1 cellular context compared by ENCODE assay signal in the genomic region with DNA sequence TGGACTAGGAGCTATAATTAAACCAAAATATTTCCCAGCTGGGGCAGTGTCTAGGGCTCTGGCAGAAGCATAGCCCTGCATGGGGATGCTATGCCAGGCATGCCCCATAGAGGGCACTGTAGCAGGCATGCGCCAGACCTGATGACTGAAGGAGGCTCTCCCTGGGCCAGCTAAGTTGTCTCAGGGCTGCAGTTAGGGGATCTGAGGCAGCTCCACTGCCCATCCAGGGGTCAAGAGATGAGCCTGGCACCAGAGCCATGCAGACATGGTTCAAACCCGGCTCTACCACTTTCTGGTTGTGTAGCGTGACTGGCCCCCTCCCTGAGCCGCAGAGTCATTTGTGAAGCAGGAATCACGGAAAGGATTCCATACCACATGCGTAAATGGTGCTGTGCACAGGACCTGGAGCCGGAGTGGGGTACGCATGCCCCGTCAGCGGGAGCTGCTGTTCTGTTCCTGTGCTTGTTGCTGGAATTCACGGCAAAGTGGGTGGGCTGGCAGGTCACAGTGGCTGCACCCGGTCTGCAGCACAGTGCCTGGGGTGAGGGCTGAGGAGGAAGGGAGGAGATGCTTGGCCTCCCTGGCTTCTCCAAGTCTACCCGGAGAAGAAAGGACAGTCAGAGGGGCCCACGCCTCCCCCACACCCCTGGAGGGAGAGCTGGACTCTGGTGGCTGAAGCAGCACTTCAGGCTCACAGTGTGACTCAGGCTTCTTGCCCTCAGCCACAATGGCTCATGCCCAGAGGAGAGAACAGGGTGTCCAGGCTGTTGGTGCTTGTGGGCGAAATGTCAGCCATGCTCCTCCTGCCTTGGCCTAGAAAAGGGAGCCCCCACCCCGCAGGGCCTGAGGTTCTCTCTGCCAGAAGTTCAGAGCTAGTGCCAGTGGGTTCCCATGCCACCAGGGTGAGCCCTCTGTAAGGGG.
TF ChIP-seq lines count a peak whose summit lies in the region.

No MANE protein-coding gene starts in this region.

TF ChIP-seq in HepG2, 621 proteins besides CTCF, POLR2A, EP300 and RAD21 (continued from another document and continues in another):
- TF ChIP-seq HCFC1 (IDR thresholded peaks at IDR 0.05; ENCODE audit: low read depth, low read length) (no peak), IRF2 (CRISPR knock-in tag; IDR thresholded peaks at IDR 0.05) (no peak), ZBTB1 (CRISPR knock-in tag; IDR thresholded peaks at IDR 0.05; ENCODE audit: borderline replicate concordance) (no peak), SRY (CRISPR knock-in tag; IDR thresholded peaks at IDR 0.05) (0 out of 2 replicates have a peak, but pooled peaks have one; percentile 50), MYNN (CRISPR knock-in tag; IDR thresholded peaks at IDR 0.05; ENCODE audit: low read depth) (no peak), MEIS1 (CRISPR knock-in tag; IDR thresholded peaks at IDR 0.05; ENCODE audit: borderline replicate concordance) (0 out of 2 replicates have a peak, but pooled peaks have one; percentile 18), ZFX (CRISPR knock-in tag; IDR thresholded peaks at IDR 0.05; ENCODE audit: low read depth) (no peak), GRHL1 (CRISPR knock-in tag; conservative IDR thresholded peaks at IDR 0.05) (no peak), ZBTB7B (CRISPR knock-in tag; IDR thresholded peaks at IDR 0.05) (no peak), ZNF343 (CRISPR knock-in tag; IDR thresholded peaks at IDR 0.05) (no peak), ZNF782 (CRISPR knock-in tag; IDR thresholded peaks at IDR 0.05; ENCODE audit: borderline replicate concordance) (no peak), NCOA5 (CRISPR knock-in tag; IDR thresholded peaks at IDR 0.05) (no peak), STAG1 (CRISPR knock-in tag; IDR thresholded peaks at IDR 0.05) (peak; percentile 58), SUZ12 (IDR thresholded peaks at IDR 0.05; ENCODE audit: low read depth, low read length) (no peak), SALL2 (CRISPR knock-in tag; IDR thresholded peaks at IDR 0.05) (no peak), SIX4 (CRISPR knock-in tag; IDR thresholded peaks at IDR 0.05) (no peak), SP140L (CRISPR knock-in tag; IDR thresholded peaks at IDR 0.05; ENCODE audit: borderline replicate concordance) (no peak), GZF1 (CRISPR knock-in tag; IDR thresholded peaks at IDR 0.05) (no peak), MYC (CRISPR knock-in tag; IDR thresholded peaks at IDR 0.05; ENCODE audit: borderline replicate concordance) (peak; percentile 16; the same call in 1 of the 2 replicates), JARID2 (CRISPR knock-in tag; IDR thresholded peaks at IDR 0.05; ENCODE audit: insufficient replicate concordance) (no peak), ZNF12 (CRISPR knock-in tag; IDR thresholded peaks at IDR 0.05) (no peak), NBN (conservative IDR thresholded peaks at IDR 0.05) (no peak), ZNF772 (CRISPR knock-in tag; IDR thresholded peaks at IDR 0.05) (no peak), PRDM4 (CRISPR knock-in tag; IDR thresholded peaks at IDR 0.05; ENCODE audit: borderline replicate concordance) (no peak), ZNF816 (CRISPR knock-in tag; IDR thresholded peaks at IDR 0.05; ENCODE audit: borderline replicate concordance) (no peak), DMAP1 (CRISPR knock-in tag; IDR thresholded peaks at IDR 0.05) (no peak), FLYWCH1 (CRISPR knock-in tag; IDR thresholded peaks at IDR 0.05) (no peak), ZNF776 (CRISPR knock-in tag; IDR thresholded peaks at IDR 0.05) (0 out of 2 replicates have a peak, but pooled peaks have one; percentile 32), U2AF1 (optimal IDR thresholded peaks at IDR 0.05; ENCODE audit: low read depth, low read length) (no peak), DPF2 (CRISPR knock-in tag; IDR thresholded peaks at IDR 0.05; ENCODE audit: borderline replicate concordance, low read depth) (no peak), HHEX (CRISPR knock-in tag; IDR thresholded peaks at IDR 0.05) (no peak), AGO2 (optimal IDR thresholded peaks at IDR 0.05; ENCODE audit: low read depth, low read length) (peak; percentile 57), EEA1 (CRISPR knock-in tag; IDR thresholded peaks at IDR 0.05; ENCODE audit: borderline replicate concordance) (no peak), SALL1 (CRISPR knock-in tag; IDR thresholded peaks at IDR 0.05) (peak; percentile 32; the same call in 1 of the 2 replicates), SOX13 (IDR thresholded peaks at IDR 0.05) (no peak), SOX13 (CRISPR knock-in tag; conservative IDR thresholded peaks at IDR 0.05 in 1 of 2, IDR thresholded peaks at IDR 0.05 in 1 of 2) (no peak), RBFOX2 (IDR thresholded peaks at IDR 0.05; ENCODE audit: low read depth, low read length) (no peak), HES4 (CRISPR knock-in tag; IDR thresholded peaks at IDR 0.05; ENCODE audit: borderline replicate concordance) (0 out of 2 replicates have a peak, but pooled peaks have one; percentile 47), ZFP41 (CRISPR knock-in tag; IDR thresholded peaks at IDR 0.05; ENCODE audit: borderline replicate concordance) (no peak)
- TF ChIP-seq, protein P1, sequence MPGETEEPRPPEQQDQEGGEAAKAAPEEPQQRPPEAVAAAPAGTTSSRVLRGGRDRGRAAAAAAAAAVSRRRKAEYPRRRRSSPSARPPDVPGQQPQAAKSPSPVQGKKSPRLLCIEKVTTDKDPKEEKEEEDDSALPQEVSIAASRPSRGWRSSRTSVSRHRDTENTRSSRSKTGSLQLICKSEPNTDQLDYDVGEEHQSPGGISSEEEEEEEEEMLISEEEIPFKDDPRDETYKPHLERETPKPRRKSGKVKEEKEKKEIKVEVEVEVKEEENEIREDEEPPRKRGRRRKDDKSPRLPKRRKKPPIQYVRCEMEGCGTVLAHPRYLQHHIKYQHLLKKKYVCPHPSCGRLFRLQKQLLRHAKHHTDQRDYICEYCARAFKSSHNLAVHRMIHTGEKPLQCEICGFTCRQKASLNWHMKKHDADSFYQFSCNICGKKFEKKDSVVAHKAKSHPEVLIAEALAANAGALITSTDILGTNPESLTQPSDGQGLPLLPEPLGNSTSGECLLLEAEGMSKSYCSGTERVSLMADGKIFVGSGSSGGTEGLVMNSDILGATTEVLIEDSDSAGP (CRISPR knock-in tag; IDR thresholded peaks at IDR 0.05; ENCODE audit: borderline replicate concordance): peak; percentile 22; the same call in 1 of the 2 replicates
- TF ChIP-seq, protein P2, sequence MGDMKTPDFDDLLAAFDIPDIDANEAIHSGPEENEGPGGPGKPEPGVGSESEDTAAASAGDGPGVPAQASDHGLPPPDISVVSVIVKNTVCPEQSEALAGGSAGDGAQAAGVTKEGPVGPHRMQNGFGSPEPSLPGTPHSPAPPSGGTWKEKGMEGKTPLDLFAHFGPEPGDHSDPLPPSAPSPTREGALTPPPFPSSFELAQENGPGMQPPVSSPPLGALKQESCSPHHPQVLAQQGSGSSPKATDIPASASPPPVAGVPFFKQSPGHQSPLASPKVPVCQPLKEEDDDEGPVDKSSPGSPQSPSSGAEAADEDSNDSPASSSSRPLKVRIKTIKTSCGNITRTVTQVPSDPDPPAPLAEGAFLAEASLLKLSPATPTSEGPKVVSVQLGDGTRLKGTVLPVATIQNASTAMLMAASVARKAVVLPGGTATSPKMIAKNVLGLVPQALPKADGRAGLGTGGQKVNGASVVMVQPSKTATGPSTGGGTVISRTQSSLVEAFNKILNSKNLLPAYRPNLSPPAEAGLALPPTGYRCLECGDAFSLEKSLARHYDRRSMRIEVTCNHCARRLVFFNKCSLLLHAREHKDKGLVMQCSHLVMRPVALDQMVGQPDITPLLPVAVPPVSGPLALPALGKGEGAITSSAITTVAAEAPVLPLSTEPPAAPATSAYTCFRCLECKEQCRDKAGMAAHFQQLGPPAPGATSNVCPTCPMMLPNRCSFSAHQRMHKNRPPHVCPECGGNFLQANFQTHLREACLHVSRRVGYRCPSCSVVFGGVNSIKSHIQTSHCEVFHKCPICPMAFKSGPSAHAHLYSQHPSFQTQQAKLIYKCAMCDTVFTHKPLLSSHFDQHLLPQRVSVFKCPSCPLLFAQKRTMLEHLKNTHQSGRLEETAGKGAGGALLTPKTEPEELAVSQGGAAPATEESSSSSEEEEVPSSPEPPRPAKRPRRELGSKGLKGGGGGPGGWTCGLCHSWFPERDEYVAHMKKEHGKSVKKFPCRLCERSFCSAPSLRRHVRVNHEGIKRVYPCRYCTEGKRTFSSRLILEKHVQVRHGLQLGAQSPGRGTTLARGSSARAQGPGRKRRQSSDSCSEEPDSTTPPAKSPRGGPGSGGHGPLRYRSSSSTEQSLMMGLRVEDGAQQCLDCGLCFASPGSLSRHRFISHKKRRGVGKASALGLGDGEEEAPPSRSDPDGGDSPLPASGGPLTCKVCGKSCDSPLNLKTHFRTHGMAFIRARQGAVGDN (CRISPR knock-in tag; IDR thresholded peaks at IDR 0.05): peak; percentile 79
- TF ChIP-seq, protein P3, sequence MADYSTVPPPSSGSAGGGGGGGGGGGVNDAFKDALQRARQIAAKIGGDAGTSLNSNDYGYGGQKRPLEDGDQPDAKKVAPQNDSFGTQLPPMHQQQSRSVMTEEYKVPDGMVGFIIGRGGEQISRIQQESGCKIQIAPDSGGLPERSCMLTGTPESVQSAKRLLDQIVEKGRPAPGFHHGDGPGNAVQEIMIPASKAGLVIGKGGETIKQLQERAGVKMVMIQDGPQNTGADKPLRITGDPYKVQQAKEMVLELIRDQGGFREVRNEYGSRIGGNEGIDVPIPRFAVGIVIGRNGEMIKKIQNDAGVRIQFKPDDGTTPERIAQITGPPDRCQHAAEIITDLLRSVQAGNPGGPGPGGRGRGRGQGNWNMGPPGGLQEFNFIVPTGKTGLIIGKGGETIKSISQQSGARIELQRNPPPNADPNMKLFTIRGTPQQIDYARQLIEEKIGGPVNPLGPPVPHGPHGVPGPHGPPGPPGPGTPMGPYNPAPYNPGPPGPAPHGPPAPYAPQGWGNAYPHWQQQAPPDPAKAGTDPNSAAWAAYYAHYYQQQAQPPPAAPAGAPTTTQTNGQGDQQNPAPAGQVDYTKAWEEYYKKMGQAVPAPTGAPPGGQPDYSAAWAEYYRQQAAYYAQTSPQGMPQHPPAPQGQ (CRISPR knock-in tag; IDR thresholded peaks at IDR 0.05; ENCODE audit: borderline replicate concordance): no peak
- TF ChIP-seq, protein P4, sequence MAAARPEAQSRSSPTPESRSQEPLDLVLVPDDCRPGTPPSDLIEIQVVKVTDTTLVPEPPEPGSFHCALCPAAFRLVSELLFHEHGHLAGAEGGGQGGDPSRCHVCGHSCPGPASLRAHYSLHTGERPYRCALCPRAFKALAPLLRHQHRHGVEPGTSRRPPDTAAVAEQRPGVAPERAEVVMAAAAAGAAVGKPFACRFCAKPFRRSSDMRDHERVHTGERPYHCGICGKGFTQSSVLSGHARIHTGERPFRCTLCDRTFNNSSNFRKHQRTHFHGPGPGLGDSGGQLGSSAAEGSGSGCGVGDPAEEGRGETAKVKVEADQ (CRISPR knock-in tag; IDR thresholded peaks at IDR 0.05; ENCODE audit: borderline replicate concordance): peak; percentile 79; the same call in 1 of the 2 replicates
- TF ChIP-seq, protein P5, sequence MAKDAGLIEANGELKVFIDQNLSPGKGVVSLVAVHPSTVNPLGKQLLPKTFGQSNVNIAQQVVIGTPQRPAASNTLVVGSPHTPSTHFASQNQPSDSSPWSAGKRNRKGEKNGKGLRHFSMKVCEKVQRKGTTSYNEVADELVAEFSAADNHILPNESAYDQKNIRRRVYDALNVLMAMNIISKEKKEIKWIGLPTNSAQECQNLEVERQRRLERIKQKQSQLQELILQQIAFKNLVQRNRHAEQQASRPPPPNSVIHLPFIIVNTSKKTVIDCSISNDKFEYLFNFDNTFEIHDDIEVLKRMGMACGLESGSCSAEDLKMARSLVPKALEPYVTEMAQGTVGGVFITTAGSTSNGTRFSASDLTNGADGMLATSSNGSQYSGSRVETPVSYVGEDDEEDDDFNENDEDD (CRISPR knock-in tag; IDR thresholded peaks at IDR 0.05; ENCODE audit: borderline replicate concordance): no peak
- TF ChIP-seq, protein P6, sequence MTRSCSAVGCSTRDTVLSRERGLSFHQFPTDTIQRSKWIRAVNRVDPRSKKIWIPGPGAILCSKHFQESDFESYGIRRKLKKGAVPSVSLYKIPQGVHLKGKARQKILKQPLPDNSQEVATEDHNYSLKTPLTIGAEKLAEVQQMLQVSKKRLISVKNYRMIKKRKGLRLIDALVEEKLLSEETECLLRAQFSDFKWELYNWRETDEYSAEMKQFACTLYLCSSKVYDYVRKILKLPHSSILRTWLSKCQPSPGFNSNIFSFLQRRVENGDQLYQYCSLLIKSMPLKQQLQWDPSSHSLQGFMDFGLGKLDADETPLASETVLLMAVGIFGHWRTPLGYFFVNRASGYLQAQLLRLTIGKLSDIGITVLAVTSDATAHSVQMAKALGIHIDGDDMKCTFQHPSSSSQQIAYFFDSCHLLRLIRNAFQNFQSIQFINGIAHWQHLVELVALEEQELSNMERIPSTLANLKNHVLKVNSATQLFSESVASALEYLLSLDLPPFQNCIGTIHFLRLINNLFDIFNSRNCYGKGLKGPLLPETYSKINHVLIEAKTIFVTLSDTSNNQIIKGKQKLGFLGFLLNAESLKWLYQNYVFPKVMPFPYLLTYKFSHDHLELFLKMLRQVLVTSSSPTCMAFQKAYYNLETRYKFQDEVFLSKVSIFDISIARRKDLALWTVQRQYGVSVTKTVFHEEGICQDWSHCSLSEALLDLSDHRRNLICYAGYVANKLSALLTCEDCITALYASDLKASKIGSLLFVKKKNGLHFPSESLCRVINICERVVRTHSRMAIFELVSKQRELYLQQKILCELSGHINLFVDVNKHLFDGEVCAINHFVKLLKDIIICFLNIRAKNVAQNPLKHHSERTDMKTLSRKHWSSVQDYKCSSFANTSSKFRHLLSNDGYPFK (CRISPR knock-in tag; IDR thresholded peaks at IDR 0.05; ENCODE audit: borderline replicate concordance): peak; percentile 20; the same call in 1 of the 2 replicates
